ENCODE assay signal across 11 cellular contexts in the genomic region with DNA sequence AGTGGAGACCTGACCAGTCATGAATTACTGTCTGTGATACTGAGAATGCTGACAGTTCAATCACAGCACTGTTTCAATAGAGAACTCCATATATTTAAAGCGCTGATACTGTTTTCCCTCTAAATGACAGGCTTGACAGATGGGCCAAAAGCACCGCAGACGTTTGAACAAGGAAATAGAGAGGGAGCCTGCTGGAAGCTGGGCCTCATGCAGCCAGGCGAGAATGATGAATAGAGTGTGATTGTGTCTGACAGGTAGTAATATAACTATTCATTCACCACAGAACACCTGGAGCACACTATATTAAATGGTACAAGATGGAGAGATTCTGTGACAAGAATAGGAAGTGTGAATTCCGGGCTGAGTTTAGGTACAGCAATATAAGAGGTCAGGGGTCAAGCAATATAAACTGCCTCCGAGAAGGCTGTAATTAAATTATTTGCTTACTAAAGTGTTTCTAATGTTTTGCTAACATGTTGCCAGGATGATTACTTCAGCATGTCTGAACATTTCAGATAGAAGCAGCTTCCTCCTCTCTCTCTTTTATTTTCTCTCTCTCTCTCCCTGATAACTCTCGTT.
DNase-seq lines count a peak whose midpoint lies in the region; ATAC-seq, FAIRE-seq and TF ChIP-seq lines count a peak whose summit lies in the region.
"Had no signal": no experiment of that assay in that cellular context is flagged by ENCODE, and none has a peak within 500 bp of the region (broad histone marks: within the 10 kb centered on the region; RNA-seq: fewer than 3 reads in every experiment).

No MANE protein-coding gene starts in this region.

- H3F3A ChIP-seq in GM23248 (ENCODE audit: insufficient read depth): peaks cover 9% of the 10 kb centered on the region; the same call in 1 of the 2 replicates

- H4K91ac ChIP-seq in mesenchymal stem cell (ENCODE audit: low read length): no peak overlapping the region

- H2AK5ac ChIP-seq in mesenchymal stem cell (ENCODE audit: low read length, severe bottlenecking): no peak overlapping the region

- H3K79me1 ChIP-seq in mesenchymal stem cell (replicated peaks; ENCODE audit: low read length, poor library complexity, severe bottlenecking): no peaks in the 10 kb centered on the region

- H3K23ac ChIP-seq in mesenchymal stem cell (ENCODE audit: low read length in 2 of 2): no peak overlapping the region

- no peak overlapping the region for H3K14ac ChIP-seq in mesenchymal stem cell (ENCODE audit: low read length in 2 of 2)

- H3K9me2 ChIP-seq in GM23248 (ENCODE audit: insufficient read depth): no peaks in the 10 kb centered on the region

- no peaks in the 10 kb centered on the region for H4K20me1 ChIP-seq in GM23248 (ENCODE audit: insufficient read depth)

- H3K4me1 ChIP-seq in mesenchymal stem cell (ENCODE audit: control insufficient read depth, insufficient read depth, low read depth, low read length) (peaks cover 6% of the 10 kb centered on the region), GM23248 (ENCODE audit: insufficient read depth) (peaks cover 20% of the 10 kb centered on the region)

- H2BK120ac ChIP-seq in mesenchymal stem cell (ENCODE audit: low read depth, low read length): no peak overlapping the region

- H3K4me2 ChIP-seq in mesenchymal stem cell (ENCODE audit: low read length, poor library complexity, severe bottlenecking) (no peak overlapping the region), GM23248 (ENCODE audit: unreplicated experiment) (no peak overlapping the region)

- DNase-seq in DMS153 (lab: John Stamatoyannopoulos, UW) (peak; percentile 86), NCI-H1930 (lab: John Stamatoyannopoulos, UW) (peak; percentile 32 to 62), SK-N-DZ (ENCODE audit: low spot score) (peak; percentile 76), mesenchymal stem cell (no peak), GM23248 (no peak), GM19239 (ENCODE audit: insufficient read length, low spot score) (no peak), GM12892 (ENCODE audit: insufficient read length) (no peak)
- DNase-seq: activated CD8-positive, alpha-beta T cell treated with anti-CD3 and anti-CD28 coated beads for 36 hours; CD8-positive, alpha-beta memory T cell had no signal

- no peak for ATAC-seq in HG03025 (IDR thresholded peaks at IDR 0.05; ENCODE audit: low FRiP score, unreplicated experiment)
- ATAC-seq: activated CD8-positive, alpha-beta T cell treated with anti-CD3 and anti-CD28 coated beads for 36 hours had no signal

- no peak overlapping the region for H3K18ac ChIP-seq in mesenchymal stem cell (ENCODE audit: low read depth in 1 of 2, low read length in 2 of 2)

- no peak overlapping the region for H2BK5ac ChIP-seq in mesenchymal stem cell (ENCODE audit: low read depth, low read length, poor library complexity, severe bottlenecking)

- no peaks in the 10 kb centered on the region for H3K9me3 ChIP-seq in mesenchymal stem cell (ENCODE audit: control insufficient read depth, low read length)
- H3K9me3 ChIP-seq in GM23248 (ENCODE audit: low read depth): no peaks in the 10 kb centered on the region

- H4K8ac ChIP-seq in mesenchymal stem cell (ENCODE audit: low read length): no peak overlapping the region

- H2AFZ ChIP-seq in mesenchymal stem cell (ENCODE audit: low read depth, low read length) (no peak overlapping the region), GM23248 (no peak overlapping the region)

- no peak overlapping the region for H2BK15ac ChIP-seq in mesenchymal stem cell (ENCODE audit: low read depth, poor library complexity, severe bottlenecking)

- no peak overlapping the region for H3K27ac ChIP-seq in mesenchymal stem cell (ENCODE audit: low read length, poor library complexity, severe bottlenecking)
- H3K27ac ChIP-seq in GM23248: no peak overlapping the region

- H3K4ac ChIP-seq in mesenchymal stem cell (ENCODE audit: low read depth in 1 of 2, low read length in 2 of 2): no peak overlapping the region

- no peak overlapping the region for H2BK12ac ChIP-seq in mesenchymal stem cell (ENCODE audit: low read length in 2 of 2)

- H3K4me3 ChIP-seq in mesenchymal stem cell (ENCODE audit: insufficient read depth in 1 of 2, low read depth in 1 of 2, low read length in 2 of 2) (no peak overlapping the region), GM23248 (no peak overlapping the region)

- H3K27me3 ChIP-seq in mesenchymal stem cell (ENCODE audit: control insufficient read depth in 1 of 2, insufficient read depth in 1 of 2, low read length in 2 of 2) (no peaks in the 10 kb centered on the region), GM23248 (replicated peaks; ENCODE audit: insufficient read depth) (0 out of 2 replicates have a peak, but pooled peaks cover 3% of the 10 kb centered on the region)

- H3K9ac ChIP-seq in mesenchymal stem cell (ENCODE audit: low read length) (peak overlapping the region; percentile 19), GM23248 (no peak overlapping the region)

- H3K36me3 ChIP-seq in mesenchymal stem cell (ENCODE audit: control insufficient read depth in 1 of 2, insufficient read depth in 2 of 2, low read depth in 1 of 2, low read length in 2 of 2) (no peaks in the 10 kb centered on the region), GM23248 (ENCODE audit: low read depth) (no peaks in the 10 kb centered on the region)

- TF ChIP-seq POLR2A in GM12892 (IDR thresholded peaks at IDR 0.05; ENCODE audit: low read depth, low read length): no peak

- H3K79me2 ChIP-seq in GM23248 (ENCODE audit: insufficient read depth): no peaks in the 10 kb centered on the region

- in situ Hi-C loops in GM23248 (cut with MboI): no loop called here

- WGBS in mesenchymal stem cell: 31% methylated on average over 5 of the region's 7 CpGs
- 72 to 77% methylated on average over 7 of the region's 7 CpGs for WGBS in GM23248 (ENCODE audit: low coverage in 1 of 2, low lambda C conversion rate in 2 of 2, missing lambda C conversion rate in 2 of 2), 2 experiments

- FAIRE-seq in GM19239 (lab: Jason Lieb, UNC) (no peak), GM12892 (lab: Jason Lieb, UNC) (no peak)
- FAIRE-seq: bronchial epithelial cell had no signal

Comparison
In these comparisons a context has a peak if more than half of its experiments do, and no peak if none do; other contexts are left out.
1. DNase-seq: peak in DMS153 (single experiment), NCI-H1930 (2 of 2) and SK-N-DZ (single experiment); none in mesenchymal stem cell (single experiment), GM23248 (single experiment), GM19239 (single experiment) and GM12892 (single experiment).